In genomic region chr21:42059141-42059540, GRCh38 we compare ENCODE assay signal across 17 cellular contexts. TPM values are rescaled to one million over a fixed set of nuclear protein-coding genes. Genes with fewer than 3 reads are reported as not detected.
DNase-seq lines count a peak whose midpoint lies in the region; ATAC-seq and TF ChIP-seq lines count a peak whose summit lies in the region.
"Had no signal": no experiment of that assay in that cellular context is flagged by ENCODE, and none has a peak within 500 bp of the region (broad histone marks: within the 10 kb centered on the region; RNA-seq: fewer than 3 reads in every experiment).

No MANE protein-coding gene starts in this region.

- H3K27ac ChIP-seq in VCaP = peak overlapping the region; percentile 100
- H3K27ac ChIP-seq in mesenchymal stem cell (ENCODE audit: low read length, poor library complexity, severe bottlenecking) = no peak overlapping the region
- peak overlapping the region; percentile 54 to 58 for H3K27ac ChIP-seq in tibial artery
- H3K27ac ChIP-seq in MM.1S (ENCODE audit: low read length) = no peak overlapping the region
- H3K27ac ChIP-seq: 22Rv1 had no signal

- H2BK5ac ChIP-seq in mesenchymal stem cell (ENCODE audit: low read depth, low read length, poor library complexity, severe bottlenecking) = no peak overlapping the region

- no peak overlapping the region for H2BK120ac ChIP-seq in mesenchymal stem cell (ENCODE audit: low read depth, low read length)

- H3K4me3 Mint-ChIP-seq in activated naive CD4-positive, alpha-beta T cell treated with anti-CD3 and anti-CD28 coated beads, Interleukin-2, amount 10 ng/mL, durations not matched to agents 7 days and 5 days = no peak overlapping the region
- H3K4me3 Mint-ChIP-seq: HFFc6 had no signal

- H3K4ac ChIP-seq in mesenchymal stem cell (ENCODE audit: low read depth in 1 of 2, low read length in 2 of 2) = peak overlapping the region in 1 of 2 experiments; percentile 17

- H2AK5ac ChIP-seq in mesenchymal stem cell (ENCODE audit: low read length, severe bottlenecking) = no peak overlapping the region

- no peak overlapping the region for H3K23ac ChIP-seq in mesenchymal stem cell (ENCODE audit: low read length in 2 of 2)

- peak overlapping the region; percentile 20 to 97 for H2BK12ac ChIP-seq in mesenchymal stem cell (ENCODE audit: low read length in 2 of 2)

- H4K20me1 ChIP-seq in MM.1S (ENCODE audit: insufficient read depth, low read length) = no peaks in the 10 kb centered on the region

- no peak overlapping the region for H3K4me3 ChIP-seq in mesenchymal stem cell (ENCODE audit: insufficient read depth in 1 of 2, low read depth in 1 of 2, low read length in 2 of 2)
- no peak overlapping the region for H3K4me3 ChIP-seq in tibial artery
- no peak overlapping the region for H3K4me3 ChIP-seq in MM.1S (ENCODE audit: low read length)
- H3K4me3 ChIP-seq: MG63 had no signal

- H2AFZ ChIP-seq in mesenchymal stem cell (ENCODE audit: low read depth, low read length) = no peak overlapping the region
- no peak overlapping the region for H2AFZ ChIP-seq in MM.1S (ENCODE audit: low read length)

- 89% methylated on average over 9 of the region's 9 CpGs for WGBS in mesenchymal stem cell

- no peak for DNase-seq in activated naive CD4-positive, alpha-beta T cell treated with anti-CD3 and anti-CD28 coated beads, Interleukin-2, amount 10 ng/mL, durations not matched to agents 7 days and 5 days
- DNase-seq in activated naive CD4-positive, alpha-beta T cell treated with anti-CD3 and anti-CD28 coated beads, Interleukin-2, amount 50 U/mL, for 16 hours = no peak
- no peak for DNase-seq in mesenchymal stem cell
- no peak for DNase-seq in tibial artery
- DNase-seq in MM.1S = no peak
- DNase-seq: BE2C, HFFc6, MG63, NCI-H1105, NCI-H1694, NCI-H510A treated with DMSO at 0.1 percent for 48 hours, NCI-H82 had no signal

- H3K27ac Mint-ChIP-seq in activated naive CD4-positive, alpha-beta T cell treated with anti-CD3 and anti-CD28 coated beads, Interleukin-2, amount 10 ng/mL, durations not matched to agents 7 days and 5 days = peak overlapping the region; percentile 21
- H3K27ac Mint-ChIP-seq: HFFc6 had no signal

- H3K9me2 ChIP-seq in MM.1S (replicated peaks; ENCODE audit: insufficient read depth, low read length) = no peaks in the 10 kb centered on the region

- H3K27me3 ChIP-seq in mesenchymal stem cell (ENCODE audit: control insufficient read depth in 1 of 2, insufficient read depth in 1 of 2, low read length in 2 of 2) = peaks cover 16 to 89% of the 10 kb centered on the region in 2 experiments
- no peaks in the 10 kb centered on the region for H3K27me3 ChIP-seq in tibial artery
- H3K27me3 ChIP-seq in MM.1S (replicated peaks; ENCODE audit: insufficient read depth, low read length) = no peaks in the 10 kb centered on the region
- H3K27me3 ChIP-seq: MG63 had no signal

- peak overlapping the region; percentile 55 for H2BK15ac ChIP-seq in mesenchymal stem cell (ENCODE audit: low read depth, poor library complexity, severe bottlenecking)

- no peaks in the 10 kb centered on the region for H3K9me3 Mint-ChIP-seq in activated naive CD4-positive, alpha-beta T cell treated with anti-CD3 and anti-CD28 coated beads, Interleukin-2, amount 10 ng/mL, durations not matched to agents 7 days and 5 days
- H3K9me3 Mint-ChIP-seq: HFFc6 had no signal

- H3K9me3 ChIP-seq in mesenchymal stem cell (ENCODE audit: control insufficient read depth, low read length) = no peaks in the 10 kb centered on the region
- H3K9me3 ChIP-seq in tibial artery = no peaks in the 10 kb centered on the region
- H3K9me3 ChIP-seq in MM.1S (replicated peaks; ENCODE audit: insufficient read depth, low read length) = no peaks in the 10 kb centered on the region
- H3K9me3 ChIP-seq: BE2C, MG63 had no signal

- peaks cover 35% of the 10 kb centered on the region for H3F3A ChIP-seq in MM.1S (ENCODE audit: insufficient read depth, low read length)

- H3K27me3 Mint-ChIP-seq in activated naive CD4-positive, alpha-beta T cell treated with anti-CD3 and anti-CD28 coated beads, Interleukin-2, amount 10 ng/mL, durations not matched to agents 7 days and 5 days = peaks cover 31% of the 10 kb centered on the region

- no peaks in the 10 kb centered on the region for H3K36me3 Mint-ChIP-seq in activated naive CD4-positive, alpha-beta T cell treated with anti-CD3 and anti-CD28 coated beads, Interleukin-2, amount 10 ng/mL, durations not matched to agents 7 days and 5 days

- peak overlapping the region; percentile 34 for H4K91ac ChIP-seq in mesenchymal stem cell (ENCODE audit: low read length)

- no peak for TF ChIP-seq CTCF in VCaP (conservative IDR thresholded peaks at IDR 0.05)
- TF ChIP-seq CTCF in tibial artery (IDR thresholded peaks at IDR 0.05) = no peak
- no peak for TF ChIP-seq CTCF in MM.1S (IDR thresholded peaks at IDR 0.05; ENCODE audit: low read length)

- no peaks in the 10 kb centered on the region for H3K79me2 ChIP-seq in MM.1S (ENCODE audit: low read length)

- no peaks in the 10 kb centered on the region for H3K36me3 ChIP-seq in mesenchymal stem cell (ENCODE audit: control insufficient read depth in 1 of 2, insufficient read depth in 2 of 2, low read depth in 1 of 2, low read length in 2 of 2)
- no peaks in the 10 kb centered on the region for H3K36me3 ChIP-seq in tibial artery
- H3K36me3 ChIP-seq in MM.1S (replicated peaks; ENCODE audit: insufficient read depth, low read length) = no peaks in the 10 kb centered on the region
- H3K36me3 ChIP-seq: BE2C, MG63 had no signal

- CTCF ChIA-PET in activated naive CD4-positive, alpha-beta T cell treated with anti-CD3 and anti-CD28 coated beads, Interleukin-2, amount 10 ng/mL, durations not matched to agents 7 days and 5 days (lab: Charles Lee) = no interaction called here

- H3K79me1 ChIP-seq in mesenchymal stem cell (replicated peaks; ENCODE audit: low read length, poor library complexity, severe bottlenecking) = no peaks in the 10 kb centered on the region

- H3K14ac ChIP-seq in mesenchymal stem cell (ENCODE audit: low read length in 2 of 2) = peak overlapping the region in 1 of 2 experiments; percentile 39

- H3K4me1 ChIP-seq in mesenchymal stem cell (ENCODE audit: control insufficient read depth, insufficient read depth, low read depth, low read length) (no peaks in the 10 kb centered on the region), tibial artery (peaks cover 0 to 40% (median 29%) of the 10 kb centered on the region in 4 donors), MM.1S (ENCODE audit: low read length) (peaks cover 37% of the 10 kb centered on the region)
- H3K4me1 ChIP-seq: BE2C had no signal

- H3K9ac ChIP-seq in mesenchymal stem cell (ENCODE audit: low read length) (no peak overlapping the region), MM.1S (ENCODE audit: low read length) (no peak overlapping the region)

- no peak overlapping the region for H4K8ac ChIP-seq in mesenchymal stem cell (ENCODE audit: low read length)

- no peak for ATAC-seq in HG03432 (IDR thresholded peaks at IDR 0.05; ENCODE audit: unreplicated experiment)
- no peak for ATAC-seq in GM18519 (IDR thresholded peaks at IDR 0.05; ENCODE audit: low FRiP score, unreplicated experiment)
- ATAC-seq: Right ventricle myocardium inferior had no signal

- H3K18ac ChIP-seq in mesenchymal stem cell (ENCODE audit: low read depth in 1 of 2, low read length in 2 of 2) = peak overlapping the region in 1 of 2 experiments; percentile 73

- intact Hi-C loops in tibial artery (cut with DNase I; ENCODE audit: low total_unique reads) = no loop called here

- peaks cover 35% of the 10 kb centered on the region for H3K4me1 Mint-ChIP-seq in activated naive CD4-positive, alpha-beta T cell treated with anti-CD3 and anti-CD28 coated beads, Interleukin-2, amount 10 ng/mL, durations not matched to agents 7 days and 5 days

- no peak overlapping the region for H3K4me2 ChIP-seq in mesenchymal stem cell (ENCODE audit: low read length, poor library complexity, severe bottlenecking)
- no peak overlapping the region for H3K4me2 ChIP-seq in MM.1S (ENCODE audit: low read depth, low read length)

RNA-seq across cellular contexts. Expression of gene UMODL1, which starts 12.0 kb away (rescaled TPM):
- 0.07 TPM for polyA plus RNA-seq in mesenchymal stem cell (2013, experiment 1 of 2)
- 0.07 TPM for polyA plus RNA-seq in mesenchymal stem cell (2013, experiment 2 of 2)

RNA-seq across cellular contexts. Expression of gene ZBTB21, which starts 49.0 kb away (rescaled TPM):
- 9.7 TPM for polyA plus RNA-seq in mesenchymal stem cell (2013, experiment 1 of 2)
- polyA plus RNA-seq in mesenchymal stem cell (2013, experiment 2 of 2) = 9.5 TPM

Comparison
In these comparisons a context has a peak if more than half of its experiments do, and no peak if none do; other contexts are left out.
1. H3K27ac ChIP-seq: peak in VCaP (single experiment) and tibial artery (2 of 2); none in mesenchymal stem cell (single experiment) and MM.1S (single experiment).